23 cellular contexts compared by ENCODE assay signal in genomic region chr17:17116406-17116805, GRCh38.
A peak's percentile ranks its signal among the peaks of the same experiment; 100 is the strongest.
DNase-seq lines count a peak whose midpoint lies in the region; ATAC-seq and TF ChIP-seq lines count a peak whose summit lies in the region.
"Had no signal": no experiment of that assay in that cellular context is flagged by ENCODE, and none has a peak within 500 bp of the region (broad histone marks: within the 10 kb centered on the region; RNA-seq: fewer than 3 reads in every experiment).

No MANE protein-coding gene starts in this region.

- no peak for DNase-seq in left ventricle myocardium inferior
- DNase-seq in left ventricle myocardium superior = no peak
- no peak for DNase-seq in activated CD8-positive, alpha-beta T cell treated with anti-CD3 and anti-CD28 coated beads, Interleukin-2, amount 10 ng/mL, durations not matched to agents 7 days and 5 days
- peak in 1 of 10 donors; percentile 19 for DNase-seq in naive thymus-derived CD8-positive, alpha-beta T cell
- no peak for DNase-seq in esophagus squamous epithelium (lab: John Stamatoyannopoulos, UW)
- no peak for DNase-seq in mucosa of gallbladder (ENCODE audit: low spot score)
- no peak for DNase-seq in KBM-7
- DNase-seq: activated T-cell treated with anti-CD3 and anti-CD28 coated beads for 4 hours, body of pancreas, HCEC 1CT, left colon, mesendoderm, naive B cell, NCI-H1417, NCI-H2107, NCI-H510A had no signal

- H3K9me3 Mint-ChIP-seq in activated CD8-positive, alpha-beta T cell treated with anti-CD3 and anti-CD28 coated beads, Interleukin-2, amount 10 ng/mL, durations not matched to agents 7 days and 5 days (ENCODE audit: insufficient read depth) = no peaks in the 10 kb centered on the region
- H3K9me3 Mint-ChIP-seq in naive thymus-derived CD8-positive, alpha-beta T cell = no peaks in the 10 kb centered on the region
- H3K9me3 Mint-ChIP-seq: IgD-negative memory B cell; naive B cell; T-helper 1 cell treated with Interleukin-12 subunit alpha and Interleukin-12 subunit beta and Interleukin-4 antibody, amounts not matched to agents 30 μg/mL and 1 μg/mL, for 36 hours had no signal

- no peaks in the 10 kb centered on the region for H3K27me3 Mint-ChIP-seq in activated CD8-positive, alpha-beta T cell treated with anti-CD3 and anti-CD28 coated beads, Interleukin-2, amount 10 ng/mL, durations not matched to agents 7 days and 5 days (ENCODE audit: low read depth)
- H3K27me3 Mint-ChIP-seq in naive thymus-derived CD8-positive, alpha-beta T cell = no peaks in the 10 kb centered on the region
- H3K27me3 Mint-ChIP-seq: activated naive CD8-positive, alpha-beta T cell; IgD-negative memory B cell; naive B cell had no signal

- intact Hi-C loops in left ventricle myocardium inferior (cut with micrococcal nuclease) (no loop called here), left ventricle myocardium superior (cut with micrococcal nuclease) (no loop called here), esophagus squamous epithelium (cut with DNase I) (no loop called here)

- CTCF ChIA-PET in activated CD8-positive, alpha-beta T cell treated with anti-CD3 and anti-CD28 coated beads, Interleukin-2, amount 10 ng/mL, durations not matched to agents 7 days and 5 days (lab: Charles Lee) = no interaction called here

- ATAC-seq in left ventricle myocardium superior = no peak
- ATAC-seq in activated CD8-positive, alpha-beta T cell treated with anti-CD3 and anti-CD28 coated beads, Interleukin-2, amount 10 ng/mL, durations not matched to agents 7 days and 5 days = no peak
- ATAC-seq in naive thymus-derived CD8-positive, alpha-beta T cell = no peak
- ATAC-seq: body of pancreas, left colon, right lobe of liver had no signal

- no peak for TF ChIP-seq POLR2A in esophagus squamous epithelium (IDR thresholded peaks at IDR 0.05)

- H3K36me3 ChIP-seq in left ventricle myocardium inferior = no peaks in the 10 kb centered on the region
- H3K36me3 ChIP-seq in esophagus squamous epithelium = no peaks in the 10 kb centered on the region
- H3K36me3 ChIP-seq: right lobe of liver, vagina had no signal

- POLR2A ChIA-PET in activated CD8-positive, alpha-beta T cell treated with anti-CD3 and anti-CD28 coated beads, Interleukin-2, amount 10 ng/mL, durations not matched to agents 7 days and 5 days (lab: Charles Lee) = no interaction called here
- POLR2A ChIA-PET in naive thymus-derived CD8-positive, alpha-beta T cell (lab: Charles Lee) = interaction anchor here (0.5 kb wide), 1 partner anchor 175 kb away, joined by 3 read pairs; no protein-coding TSS in a partner anchor

- peak overlapping the region; percentile 55 for H3K27ac Mint-ChIP-seq in activated CD8-positive, alpha-beta T cell treated with anti-CD3 and anti-CD28 coated beads, Interleukin-2, amount 10 ng/mL, durations not matched to agents 7 days and 5 days
- H3K27ac Mint-ChIP-seq in naive thymus-derived CD8-positive, alpha-beta T cell = peak overlapping the region in 9 of 10 donors; percentile 40 to 81 (median 69)

- TF ChIP-seq CTCF in left ventricle myocardium inferior (IDR thresholded peaks at IDR 0.05; ENCODE audit: borderline replicate concordance) (no peak), esophagus squamous epithelium (IDR thresholded peaks at IDR 0.05) (no peak)

- H3K4me1 ChIP-seq in left ventricle myocardium inferior (peaks cover 100% of the 10 kb centered on the region), esophagus squamous epithelium (peaks cover 28 to 79% (median 47%) of the 10 kb centered on the region in 3 donors)

- no peak overlapping the region for H3K4me3 ChIP-seq in left ventricle myocardium inferior
- H3K4me3 ChIP-seq in esophagus squamous epithelium = no peak overlapping the region
- H3K4me3 ChIP-seq: body of pancreas, right lobe of liver, SJSA1, vagina had no signal

- in situ Hi-C loops in KBM-7 (cut with MboI; ENCODE audit: low pct_unique_long_range_greater_than_20kb, low sequenced_read_pairs) = no loop called here

- H3K9me3 ChIP-seq in left ventricle myocardium inferior (replicated peaks) (no peaks in the 10 kb centered on the region), esophagus squamous epithelium (no peaks in the 10 kb centered on the region)
- H3K9me3 ChIP-seq: body of pancreas, right lobe of liver, SJSA1, vagina had no signal

- peak overlapping the region; percentile 73 for H3K27ac ChIP-seq in left ventricle myocardium inferior (replicated peaks)
- no peak overlapping the region for H3K27ac ChIP-seq in esophagus squamous epithelium
- H3K27ac ChIP-seq: body of pancreas, parathyroid adenoma, right lobe of liver, SJSA1, vagina had no signal

- H3K4me3 Mint-ChIP-seq in activated CD8-positive, alpha-beta T cell treated with anti-CD3 and anti-CD28 coated beads, Interleukin-2, amount 10 ng/mL, durations not matched to agents 7 days and 5 days = no peak overlapping the region
- no peak overlapping the region for H3K4me3 Mint-ChIP-seq in naive thymus-derived CD8-positive, alpha-beta T cell
- H3K4me3 Mint-ChIP-seq: activated naive CD8-positive, alpha-beta T cell; IgD-negative memory B cell; T-helper 1 cell treated with Interleukin-12 subunit alpha and Interleukin-12 subunit beta and Interleukin-4 antibody, amounts not matched to agents 30 μg/mL and 1 μg/mL, for 36 hours had no signal

- WGBS in esophagus squamous epithelium, 2 donors = 100% methylated on average over 1 of the region's 4 CpGs; no CpG with 5 or more reads in 1 of the 2 donors

- no peaks in the 10 kb centered on the region for H3K27me3 ChIP-seq in left ventricle myocardium inferior (ENCODE audit: low read depth)
- H3K27me3 ChIP-seq in esophagus squamous epithelium = no peaks in the 10 kb centered on the region
- H3K27me3 ChIP-seq: body of pancreas, right lobe of liver, SJSA1, vagina had no signal

- peaks cover 13% of the 10 kb centered on the region for H3K36me3 Mint-ChIP-seq in activated CD8-positive, alpha-beta T cell treated with anti-CD3 and anti-CD28 coated beads, Interleukin-2, amount 10 ng/mL, durations not matched to agents 7 days and 5 days (ENCODE audit: low read depth)
- H3K36me3 Mint-ChIP-seq in naive thymus-derived CD8-positive, alpha-beta T cell = no peaks in the 10 kb centered on the region
- H3K36me3 Mint-ChIP-seq: activated naive CD8-positive, alpha-beta T cell; IgD-negative memory B cell; naive B cell had no signal

- H3K4me1 Mint-ChIP-seq in activated CD8-positive, alpha-beta T cell treated with anti-CD3 and anti-CD28 coated beads, Interleukin-2, amount 10 ng/mL, durations not matched to agents 7 days and 5 days (ENCODE audit: low read depth) = peaks cover 74% of the 10 kb centered on the region
- H3K4me1 Mint-ChIP-seq in naive thymus-derived CD8-positive, alpha-beta T cell = peaks cover 47 to 92% (median 85%) of the 10 kb centered on the region in 4 donors
